In genomic region chr10:59337254-59337653, GRCh38 we compare ENCODE assay signal across 8 cellular contexts. TPM values are rescaled to one million over a fixed set of nuclear protein-coding genes. Genes with fewer than 3 reads are reported as not detected.
DNase-seq lines count a peak whose midpoint lies in the region; ATAC-seq and TF ChIP-seq lines count a peak whose summit lies in the region.

No MANE protein-coding gene starts in this region.

- no peak overlapping the region for H3K27ac ChIP-seq in WERI-Rb-1

- H3K4me3 ChIP-seq in WERI-Rb-1 (ENCODE audit: low read depth, low read length): no peak overlapping the region

- no peaks in the 10 kb centered on the region for H3K36me3 Mint-ChIP-seq in progenitor cell of endocrine pancreas (ENCODE audit: insufficient read depth)

- DNase-seq in DMS79 (lab: John Stamatoyannopoulos, UW): peak; percentile 39
- DNase-seq in WERI-Rb-1: peak; percentile 7
- peak; percentile 20 for DNase-seq in glomerular visceral epithelial cell (ENCODE audit: extremely low spot score)
- DNase-seq in progenitor cell of endocrine pancreas (ENCODE audit: low spot score, unreplicated experiment): no peak
- DNase-seq in NOMO-1 (lab: John Stamatoyannopoulos, UW; ENCODE audit: unreplicated experiment in 2 of 2): no peak
- no peak for DNase-seq in activated T-cell treated with anti-CD3 and anti-CD28 coated beads for 4 hours
- DNase-seq in activated naive CD4-positive, alpha-beta T cell treated with Interleukin-2 at 50 U/mL for 16 hours: no peak

- no peaks in the 10 kb centered on the region for H3K27me3 ChIP-seq in WERI-Rb-1 (ENCODE audit: insufficient read depth, low read depth, severe bottlenecking)

- H3K36me3 ChIP-seq in WERI-Rb-1: no peaks in the 10 kb centered on the region

- H3K4me3 Mint-ChIP-seq in progenitor cell of endocrine pancreas (ENCODE audit: low read depth): no peak overlapping the region

- no peak for ATAC-seq in HG03196 (IDR thresholded peaks at IDR 0.05; ENCODE audit: unreplicated experiment)

- H3K9me3 ChIP-seq in WERI-Rb-1 (ENCODE audit: severe bottlenecking): no peaks in the 10 kb centered on the region

- no peaks in the 10 kb centered on the region for H3K9me3 Mint-ChIP-seq in progenitor cell of endocrine pancreas (ENCODE audit: low read depth)

- H3K4me1 Mint-ChIP-seq in progenitor cell of endocrine pancreas (ENCODE audit: low read depth): peaks cover 6% of the 10 kb centered on the region

- TF ChIP-seq CTCF in WERI-Rb-1 (IDR thresholded peaks at IDR 0.05; ENCODE audit: low read depth, low read length) (no peak), progenitor cell of endocrine pancreas (IDR thresholded peaks at IDR 0.05; ENCODE audit: unreplicated experiment) (no peak)

- H3K27ac Mint-ChIP-seq in progenitor cell of endocrine pancreas: peak overlapping the region; percentile 69

- H3K27me3 Mint-ChIP-seq in progenitor cell of endocrine pancreas: no peaks in the 10 kb centered on the region

RNA-seq across cellular contexts. Expression of gene FAM13C, which starts 25.1 kb away (rescaled TPM):
- 5.9 and 6.4 TPM in 2 replicates for total RNA-seq in progenitor cell of endocrine pancreas

Comparison
In these comparisons a context has a peak if more than half of its experiments do, and no peak if none do; other contexts are left out.
1. DNase-seq: peak in DMS79 (single experiment), WERI-Rb-1 (single experiment) and glomerular visceral epithelial cell (single experiment); none in progenitor cell of endocrine pancreas (single experiment), NOMO-1 (0 of 2), activated T-cell treated with anti-CD3 and anti-CD28 coated beads for 4 hours (single experiment) and activated naive CD4-positive, alpha-beta T cell treated with Interleukin-2 at 50 U/mL for 16 hours (single experiment).